In the genomic region with DNA sequence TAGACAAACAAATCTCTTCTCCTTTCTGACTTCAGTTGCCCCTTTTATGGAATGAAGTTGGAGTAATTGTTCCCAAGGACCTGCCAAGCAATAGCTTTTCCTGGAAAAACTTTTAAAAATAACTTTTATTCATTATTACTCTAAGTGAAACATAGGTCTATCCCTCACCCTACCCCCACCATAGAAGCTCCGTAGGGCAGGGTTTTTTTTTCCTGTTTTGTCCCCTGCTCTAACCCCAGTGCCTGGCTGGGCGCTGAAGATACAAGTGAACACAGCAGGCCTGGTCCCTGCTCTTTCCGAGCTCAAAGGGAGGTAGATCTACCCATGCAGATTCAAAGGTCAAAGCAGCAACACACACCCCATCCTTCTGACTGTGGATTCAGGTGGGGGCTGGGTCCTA, we compare ENCODE assay signal across 1 cellular context.
TF ChIP-seq lines count a peak whose summit lies in the region.

No MANE protein-coding gene starts in this region.

TF ChIP-seq in HepG2, 621 proteins besides CTCF, POLR2A, EP300 and RAD21:
- TF ChIP-seq ZNF335 (CRISPR knock-in tag; IDR thresholded peaks at IDR 0.05): no peak
- no peak for TF ChIP-seq HHEX (CRISPR knock-in tag; IDR thresholded peaks at IDR 0.05)
- TF ChIP-seq, protein P1, sequence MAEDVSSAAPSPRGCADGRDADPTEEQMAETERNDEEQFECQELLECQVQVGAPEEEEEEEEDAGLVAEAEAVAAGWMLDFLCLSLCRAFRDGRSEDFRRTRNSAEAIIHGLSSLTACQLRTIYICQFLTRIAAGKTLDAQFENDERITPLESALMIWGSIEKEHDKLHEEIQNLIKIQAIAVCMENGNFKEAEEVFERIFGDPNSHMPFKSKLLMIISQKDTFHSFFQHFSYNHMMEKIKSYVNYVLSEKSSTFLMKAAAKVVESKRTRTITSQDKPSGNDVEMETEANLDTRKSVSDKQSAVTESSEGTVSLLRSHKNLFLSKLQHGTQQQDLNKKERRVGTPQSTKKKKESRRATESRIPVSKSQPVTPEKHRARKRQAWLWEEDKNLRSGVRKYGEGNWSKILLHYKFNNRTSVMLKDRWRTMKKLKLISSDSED (CRISPR knock-in tag; IDR thresholded peaks at IDR 0.05): no peak
- TF ChIP-seq ZFP36L1 (CRISPR knock-in tag; IDR thresholded peaks at IDR 0.05): no peak
- 0 out of 2 replicates have a peak, but pooled peaks have one; percentile 34 for TF ChIP-seq ZNF264 (CRISPR knock-in tag; IDR thresholded peaks at IDR 0.05)
- TF ChIP-seq ETV5 (CRISPR knock-in tag; IDR thresholded peaks at IDR 0.05; ENCODE audit: borderline replicate concordance): no peak
- no peak for TF ChIP-seq DNMT3B (CRISPR knock-in tag; conservative IDR thresholded peaks at IDR 0.05)
- no peak for TF ChIP-seq SMC3 (IDR thresholded peaks at IDR 0.05; ENCODE audit: low read length)
- no peak for TF ChIP-seq ZNF557 (CRISPR knock-in tag; IDR thresholded peaks at IDR 0.05)
- no peak for TF ChIP-seq ZNF496 (CRISPR knock-in tag; IDR thresholded peaks at IDR 0.05; ENCODE audit: insufficient replicate concordance)
- TF ChIP-seq ZNF768 (CRISPR knock-in tag; IDR thresholded peaks at IDR 0.05): no peak
- TF ChIP-seq, protein P2, sequence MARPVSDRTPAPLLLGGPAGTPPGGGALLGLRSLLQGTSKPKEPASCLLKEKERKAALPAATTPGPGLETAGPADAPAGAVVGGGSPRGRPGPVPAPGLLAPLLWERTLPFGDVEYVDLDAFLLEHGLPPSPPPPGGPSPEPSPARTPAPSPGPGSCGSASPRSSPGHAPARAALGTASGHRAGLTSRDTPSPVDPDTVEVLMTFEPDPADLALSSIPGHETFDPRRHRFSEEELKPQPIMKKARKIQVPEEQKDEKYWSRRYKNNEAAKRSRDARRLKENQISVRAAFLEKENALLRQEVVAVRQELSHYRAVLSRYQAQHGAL (CRISPR knock-in tag; IDR thresholded peaks at IDR 0.05; ENCODE audit: not compliant biosample characterization): no peak
- TF ChIP-seq SALL1 (CRISPR knock-in tag; IDR thresholded peaks at IDR 0.05): peak; percentile 28; the same call in 1 of the 2 replicates
- TF ChIP-seq ZNF629 (CRISPR knock-in tag; conservative IDR thresholded peaks at IDR 0.05): 0 out of 2 replicates have a peak, but pooled peaks have one; percentile 17
- 0 out of 2 replicates have a peak, but pooled peaks have one; percentile 25 for TF ChIP-seq HNF4G (IDR thresholded peaks at IDR 0.05; ENCODE audit: borderline replicate concordance, low read depth, low read length)
- TF ChIP-seq HNF4G (CRISPR knock-in tag; IDR thresholded peaks at IDR 0.05; ENCODE audit: borderline replicate concordance, low read depth): no peak
- TF ChIP-seq ZNF101 (CRISPR knock-in tag; IDR thresholded peaks at IDR 0.05; ENCODE audit: borderline replicate concordance, low read depth): no peak
- no peak for TF ChIP-seq TOPORS (CRISPR knock-in tag; IDR thresholded peaks at IDR 0.05)
- TF ChIP-seq ZNF790 (CRISPR knock-in tag; IDR thresholded peaks at IDR 0.05; ENCODE audit: borderline replicate concordance): no peak
- TF ChIP-seq ZKSCAN5 (CRISPR knock-in tag; IDR thresholded peaks at IDR 0.05): no peak
- TF ChIP-seq, protein P3, sequence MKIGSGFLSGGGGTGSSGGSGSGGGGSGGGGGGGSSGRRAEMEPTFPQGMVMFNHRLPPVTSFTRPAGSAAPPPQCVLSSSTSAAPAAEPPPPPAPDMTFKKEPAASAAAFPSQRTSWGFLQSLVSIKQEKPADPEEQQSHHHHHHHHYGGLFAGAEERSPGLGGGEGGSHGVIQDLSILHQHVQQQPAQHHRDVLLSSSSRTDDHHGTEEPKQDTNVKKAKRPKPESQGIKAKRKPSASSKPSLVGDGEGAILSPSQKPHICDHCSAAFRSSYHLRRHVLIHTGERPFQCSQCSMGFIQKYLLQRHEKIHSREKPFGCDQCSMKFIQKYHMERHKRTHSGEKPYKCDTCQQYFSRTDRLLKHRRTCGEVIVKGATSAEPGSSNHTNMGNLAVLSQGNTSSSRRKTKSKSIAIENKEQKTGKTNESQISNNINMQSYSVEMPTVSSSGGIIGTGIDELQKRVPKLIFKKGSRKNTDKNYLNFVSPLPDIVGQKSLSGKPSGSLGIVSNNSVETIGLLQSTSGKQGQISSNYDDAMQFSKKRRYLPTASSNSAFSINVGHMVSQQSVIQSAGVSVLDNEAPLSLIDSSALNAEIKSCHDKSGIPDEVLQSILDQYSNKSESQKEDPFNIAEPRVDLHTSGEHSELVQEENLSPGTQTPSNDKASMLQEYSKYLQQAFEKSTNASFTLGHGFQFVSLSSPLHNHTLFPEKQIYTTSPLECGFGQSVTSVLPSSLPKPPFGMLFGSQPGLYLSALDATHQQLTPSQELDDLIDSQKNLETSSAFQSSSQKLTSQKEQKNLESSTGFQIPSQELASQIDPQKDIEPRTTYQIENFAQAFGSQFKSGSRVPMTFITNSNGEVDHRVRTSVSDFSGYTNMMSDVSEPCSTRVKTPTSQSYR (CRISPR knock-in tag; IDR thresholded peaks at IDR 0.05; ENCODE audit: borderline replicate concordance): 0 out of 2 replicates have a peak, but pooled peaks have one; percentile 11
- TF ChIP-seq, protein P4, sequence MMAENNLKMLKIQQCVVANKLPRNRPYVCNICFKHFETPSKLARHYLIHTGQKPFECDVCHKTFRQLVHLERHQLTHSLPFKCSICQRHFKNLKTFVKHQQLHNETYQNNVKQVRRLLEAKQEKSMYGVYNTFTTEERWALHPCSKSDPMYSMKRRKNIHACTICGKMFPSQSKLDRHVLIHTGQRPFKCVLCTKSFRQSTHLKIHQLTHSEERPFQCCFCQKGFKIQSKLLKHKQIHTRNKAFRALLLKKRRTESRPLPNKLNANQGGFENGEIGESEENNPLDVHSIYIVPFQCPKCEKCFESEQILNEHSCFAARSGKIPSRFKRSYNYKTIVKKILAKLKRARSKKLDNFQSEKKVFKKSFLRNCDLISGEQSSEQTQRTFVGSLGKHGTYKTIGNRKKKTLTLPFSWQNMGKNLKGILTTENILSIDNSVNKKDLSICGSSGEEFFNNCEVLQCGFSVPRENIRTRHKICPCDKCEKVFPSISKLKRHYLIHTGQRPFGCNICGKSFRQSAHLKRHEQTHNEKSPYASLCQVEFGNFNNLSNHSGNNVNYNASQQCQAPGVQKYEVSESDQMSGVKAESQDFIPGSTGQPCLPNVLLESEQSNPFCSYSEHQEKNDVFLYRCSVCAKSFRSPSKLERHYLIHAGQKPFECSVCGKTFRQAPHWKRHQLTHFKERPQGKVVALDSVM (CRISPR knock-in tag; IDR thresholded peaks at IDR 0.05): no peak
- TF ChIP-seq KLF11 (CRISPR knock-in tag; IDR thresholded peaks at IDR 0.05): no peak
- TF ChIP-seq, protein P5, sequence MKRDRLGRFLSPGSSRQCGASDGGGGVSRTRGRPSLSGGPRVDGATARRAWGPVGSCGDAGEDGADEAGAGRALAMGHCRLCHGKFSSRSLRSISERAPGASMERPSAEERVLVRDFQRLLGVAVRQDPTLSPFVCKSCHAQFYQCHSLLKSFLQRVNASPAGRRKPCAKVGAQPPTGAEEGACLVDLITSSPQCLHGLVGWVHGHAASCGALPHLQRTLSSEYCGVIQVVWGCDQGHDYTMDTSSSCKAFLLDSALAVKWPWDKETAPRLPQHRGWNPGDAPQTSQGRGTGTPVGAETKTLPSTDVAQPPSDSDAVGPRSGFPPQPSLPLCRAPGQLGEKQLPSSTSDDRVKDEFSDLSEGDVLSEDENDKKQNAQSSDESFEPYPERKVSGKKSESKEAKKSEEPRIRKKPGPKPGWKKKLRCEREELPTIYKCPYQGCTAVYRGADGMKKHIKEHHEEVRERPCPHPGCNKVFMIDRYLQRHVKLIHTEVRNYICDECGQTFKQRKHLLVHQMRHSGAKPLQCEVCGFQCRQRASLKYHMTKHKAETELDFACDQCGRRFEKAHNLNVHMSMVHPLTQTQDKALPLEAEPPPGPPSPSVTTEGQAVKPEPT (CRISPR knock-in tag; IDR thresholded peaks at IDR 0.05; ENCODE audit: low read depth): no peak
- TF ChIP-seq HNF4A (CRISPR knock-in tag; IDR thresholded peaks at IDR 0.05): peak; percentile 64
- TF ChIP-seq, protein P6, sequence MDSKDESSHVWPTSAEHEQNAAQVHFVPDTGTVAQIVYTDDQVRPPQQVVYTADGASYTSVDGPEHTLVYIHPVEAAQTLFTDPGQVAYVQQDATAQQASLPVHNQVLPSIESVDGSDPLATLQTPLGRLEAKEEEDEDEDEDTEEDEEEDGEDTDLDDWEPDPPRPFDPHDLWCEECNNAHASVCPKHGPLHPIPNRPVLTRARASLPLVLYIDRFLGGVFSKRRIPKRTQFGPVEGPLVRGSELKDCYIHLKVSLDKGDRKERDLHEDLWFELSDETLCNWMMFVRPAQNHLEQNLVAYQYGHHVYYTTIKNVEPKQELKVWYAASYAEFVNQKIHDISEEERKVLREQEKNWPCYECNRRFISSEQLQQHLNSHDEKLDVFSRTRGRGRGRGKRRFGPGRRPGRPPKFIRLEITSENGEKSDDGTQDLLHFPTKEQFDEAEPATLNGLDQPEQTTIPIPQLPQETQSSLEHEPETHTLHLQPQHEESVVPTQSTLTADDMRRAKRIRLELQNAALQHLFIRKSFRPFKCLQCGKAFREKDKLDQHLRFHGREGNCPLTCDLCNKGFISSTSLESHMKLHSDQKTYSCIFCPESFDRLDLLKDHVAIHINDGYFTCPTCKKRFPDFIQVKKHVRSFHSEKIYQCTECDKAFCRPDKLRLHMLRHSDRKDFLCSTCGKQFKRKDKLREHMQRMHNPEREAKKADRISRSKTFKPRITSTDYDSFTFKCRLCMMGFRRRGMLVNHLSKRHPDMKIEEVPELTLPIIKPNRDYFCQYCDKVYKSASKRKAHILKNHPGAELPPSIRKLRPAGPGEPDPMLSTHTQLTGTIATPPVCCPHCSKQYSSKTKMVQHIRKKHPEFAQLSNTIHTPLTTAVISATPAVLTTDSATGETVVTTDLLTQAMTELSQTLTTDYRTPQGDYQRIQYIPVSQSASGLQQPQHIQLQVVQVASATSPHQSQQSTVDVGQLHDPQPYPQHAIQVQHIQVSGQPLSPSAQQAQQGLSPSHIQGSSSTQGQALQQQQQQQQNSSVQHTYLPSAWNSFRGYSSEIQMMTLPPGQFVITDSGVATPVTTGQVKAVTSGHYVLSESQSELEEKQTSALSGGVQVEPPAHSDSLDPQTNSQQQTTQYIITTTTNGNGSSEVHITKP (CRISPR knock-in tag; IDR thresholded peaks at IDR 0.05; ENCODE audit: low read depth): no peak
- TF ChIP-seq, protein P7, sequence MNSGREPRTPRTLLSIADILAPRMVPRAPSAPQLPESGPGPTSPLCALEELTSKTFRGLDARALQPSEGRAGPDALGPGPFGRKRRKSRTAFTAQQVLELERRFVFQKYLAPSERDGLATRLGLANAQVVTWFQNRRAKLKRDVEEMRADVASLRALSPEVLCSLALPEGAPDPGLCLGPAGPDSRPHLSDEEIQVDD (CRISPR knock-in tag; IDR thresholded peaks at IDR 0.05; ENCODE audit: borderline replicate concordance): no peak
- no peak for TF ChIP-seq POLR2G (IDR thresholded peaks at IDR 0.05; ENCODE audit: low read depth, low read length)
- no peak for TF ChIP-seq ZNF543 (CRISPR knock-in tag; IDR thresholded peaks at IDR 0.05)
- no peak for TF ChIP-seq NPAS2 (CRISPR knock-in tag; IDR thresholded peaks at IDR 0.05; ENCODE audit: borderline replicate concordance)
- TF ChIP-seq, protein P8, sequence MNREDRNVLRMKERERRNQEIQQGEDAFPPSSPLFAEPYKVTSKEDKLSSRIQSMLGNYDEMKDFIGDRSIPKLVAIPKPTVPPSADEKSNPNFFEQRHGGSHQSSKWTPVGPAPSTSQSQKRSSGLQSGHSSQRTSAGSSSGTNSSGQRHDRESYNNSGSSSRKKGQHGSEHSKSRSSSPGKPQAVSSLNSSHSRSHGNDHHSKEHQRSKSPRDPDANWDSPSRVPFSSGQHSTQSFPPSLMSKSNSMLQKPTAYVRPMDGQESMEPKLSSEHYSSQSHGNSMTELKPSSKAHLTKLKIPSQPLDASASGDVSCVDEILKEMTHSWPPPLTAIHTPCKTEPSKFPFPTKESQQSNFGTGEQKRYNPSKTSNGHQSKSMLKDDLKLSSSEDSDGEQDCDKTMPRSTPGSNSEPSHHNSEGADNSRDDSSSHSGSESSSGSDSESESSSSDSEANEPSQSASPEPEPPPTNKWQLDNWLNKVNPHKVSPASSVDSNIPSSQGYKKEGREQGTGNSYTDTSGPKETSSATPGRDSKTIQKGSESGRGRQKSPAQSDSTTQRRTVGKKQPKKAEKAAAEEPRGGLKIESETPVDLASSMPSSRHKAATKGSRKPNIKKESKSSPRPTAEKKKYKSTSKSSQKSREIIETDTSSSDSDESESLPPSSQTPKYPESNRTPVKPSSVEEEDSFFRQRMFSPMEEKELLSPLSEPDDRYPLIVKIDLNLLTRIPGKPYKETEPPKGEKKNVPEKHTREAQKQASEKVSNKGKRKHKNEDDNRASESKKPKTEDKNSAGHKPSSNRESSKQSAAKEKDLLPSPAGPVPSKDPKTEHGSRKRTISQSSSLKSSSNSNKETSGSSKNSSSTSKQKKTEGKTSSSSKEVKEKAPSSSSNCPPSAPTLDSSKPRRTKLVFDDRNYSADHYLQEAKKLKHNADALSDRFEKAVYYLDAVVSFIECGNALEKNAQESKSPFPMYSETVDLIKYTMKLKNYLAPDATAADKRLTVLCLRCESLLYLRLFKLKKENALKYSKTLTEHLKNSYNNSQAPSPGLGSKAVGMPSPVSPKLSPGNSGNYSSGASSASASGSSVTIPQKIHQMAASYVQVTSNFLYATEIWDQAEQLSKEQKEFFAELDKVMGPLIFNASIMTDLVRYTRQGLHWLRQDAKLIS (CRISPR knock-in tag; IDR thresholded peaks at IDR 0.05): no peak
- no peak for TF ChIP-seq SMAD1 (CRISPR knock-in tag; IDR thresholded peaks at IDR 0.05; ENCODE audit: borderline replicate concordance, low read depth)
- TF ChIP-seq HOXA3 (CRISPR knock-in tag; IDR thresholded peaks at IDR 0.05): 0 out of 2 replicates have a peak, but pooled peaks have one; percentile 15
- TF ChIP-seq, protein P9, sequence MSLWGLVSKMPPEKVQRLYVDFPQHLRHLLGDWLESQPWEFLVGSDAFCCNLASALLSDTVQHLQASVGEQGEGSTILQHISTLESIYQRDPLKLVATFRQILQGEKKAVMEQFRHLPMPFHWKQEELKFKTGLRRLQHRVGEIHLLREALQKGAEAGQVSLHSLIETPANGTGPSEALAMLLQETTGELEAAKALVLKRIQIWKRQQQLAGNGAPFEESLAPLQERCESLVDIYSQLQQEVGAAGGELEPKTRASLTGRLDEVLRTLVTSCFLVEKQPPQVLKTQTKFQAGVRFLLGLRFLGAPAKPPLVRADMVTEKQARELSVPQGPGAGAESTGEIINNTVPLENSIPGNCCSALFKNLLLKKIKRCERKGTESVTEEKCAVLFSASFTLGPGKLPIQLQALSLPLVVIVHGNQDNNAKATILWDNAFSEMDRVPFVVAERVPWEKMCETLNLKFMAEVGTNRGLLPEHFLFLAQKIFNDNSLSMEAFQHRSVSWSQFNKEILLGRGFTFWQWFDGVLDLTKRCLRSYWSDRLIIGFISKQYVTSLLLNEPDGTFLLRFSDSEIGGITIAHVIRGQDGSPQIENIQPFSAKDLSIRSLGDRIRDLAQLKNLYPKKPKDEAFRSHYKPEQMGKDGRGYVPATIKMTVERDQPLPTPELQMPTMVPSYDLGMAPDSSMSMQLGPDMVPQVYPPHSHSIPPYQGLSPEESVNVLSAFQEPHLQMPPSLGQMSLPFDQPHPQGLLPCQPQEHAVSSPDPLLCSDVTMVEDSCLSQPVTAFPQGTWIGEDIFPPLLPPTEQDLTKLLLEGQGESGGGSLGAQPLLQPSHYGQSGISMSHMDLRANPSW (CRISPR knock-in tag; IDR thresholded peaks at IDR 0.05; ENCODE audit: borderline replicate concordance): no peak
- 0 out of 2 replicates have a peak, but pooled peaks have one; percentile 32 for TF ChIP-seq ZNF12 (CRISPR knock-in tag; IDR thresholded peaks at IDR 0.05)
TF ChIP-seq in HepG2: peak in this region for 8.
